12 cellular contexts compared by ENCODE assay signal in genomic region chr1:43360616-43361015, GRCh38. TPM values are rescaled to one million over a fixed set of nuclear protein-coding genes. Genes with fewer than 3 reads are reported as not detected.
A peak's percentile ranks its signal among the peaks of the same experiment; 100 is the strongest.
DNase-seq lines count a peak whose midpoint lies in the region; ATAC-seq, FAIRE-seq and TF ChIP-seq lines count a peak whose summit lies in the region.
"Had no signal": no experiment of that assay in that cellular context is flagged by ENCODE, and none has a peak within 500 bp of the region (broad histone marks: within the 10 kb centered on the region; RNA-seq: fewer than 3 reads in every experiment).

No MANE protein-coding gene starts in this region.

- peaks cover 24% of the 10 kb centered on the region for H3K4me1 Mint-ChIP-seq in activated naive CD8-positive, alpha-beta T cell (ENCODE audit: low read depth)
- H3K4me1 Mint-ChIP-seq in mesothelial cell of epicardium = peaks cover 35% of the 10 kb centered on the region

- no peaks in the 10 kb centered on the region for H3K27me3 Mint-ChIP-seq in activated naive CD8-positive, alpha-beta T cell
- no peaks in the 10 kb centered on the region for H3K27me3 Mint-ChIP-seq in mesothelial cell of epicardium (ENCODE audit: low read depth)

- no peak for TF ChIP-seq POLR2A in GM12891 (IDR thresholded peaks at IDR 0.05; ENCODE audit: low read depth, low read length)

- H3K27me3 ChIP-seq in HUES48 (ENCODE audit: control insufficient read depth, insufficient read depth, low read length) = no peaks in the 10 kb centered on the region
- H3K27me3 ChIP-seq: heart left ventricle, uterus had no signal

- TF ChIP-seq CTCF in C4-2B (conservative IDR thresholded peaks at IDR 0.05) (no peak), mesothelial cell of epicardium (IDR thresholded peaks at IDR 0.05; ENCODE audit: unreplicated experiment) (no peak)

- ATAC-seq in HG03045 (IDR thresholded peaks at IDR 0.05; ENCODE audit: unreplicated experiment) = no peak
- ATAC-seq: heart left ventricle had no signal

- peak overlapping the region; percentile 35 for H3K4me3 Mint-ChIP-seq in activated naive CD8-positive, alpha-beta T cell
- H3K4me3 Mint-ChIP-seq in mesothelial cell of epicardium = peak overlapping the region; percentile 42

- no peak overlapping the region for H3K9ac ChIP-seq in HUES48 (ENCODE audit: low read depth, low read length)

- H3K27ac ChIP-seq in C4-2B (peak overlapping the region; percentile 91), HUES48 (ENCODE audit: low read depth, low read length) (no peak overlapping the region)
- H3K27ac ChIP-seq: heart left ventricle, uterus had no signal

- no peak for FAIRE-seq in GM12891 (lab: Jason Lieb, UNC)

- no peak overlapping the region for H3K27ac Mint-ChIP-seq in activated naive CD8-positive, alpha-beta T cell
- no peak overlapping the region for H3K27ac Mint-ChIP-seq in mesothelial cell of epicardium

- no peaks in the 10 kb centered on the region for H3K9me3 Mint-ChIP-seq in activated naive CD8-positive, alpha-beta T cell (ENCODE audit: low read depth)
- H3K9me3 Mint-ChIP-seq in mesothelial cell of epicardium = no peaks in the 10 kb centered on the region

- peaks cover 16% of the 10 kb centered on the region for H3K4me1 ChIP-seq in HUES48 (ENCODE audit: control insufficient read depth, insufficient read depth, low read length)

- H3K36me3 ChIP-seq in HUES48 (ENCODE audit: control insufficient read depth, insufficient read depth, low read length) = peaks cover 61% of the 10 kb centered on the region
- H3K36me3 ChIP-seq: uterus had no signal

- peak overlapping the region; percentile 94 for H3K4me3 ChIP-seq in HUES48 (ENCODE audit: low read depth, low read length)
- H3K4me3 ChIP-seq: uterus had no signal

- no peak for DNase-seq in mesothelial cell of epicardium (ENCODE audit: low spot score in 2 of 2, unreplicated experiment in 2 of 2)
- no peak for DNase-seq in NCI-H2107 treated with DMSO at 0.1 percent for 48 hours (lab: John Stamatoyannopoulos, UW; ENCODE audit: unreplicated experiment)
- no peak for DNase-seq in GDM1 (lab: John Stamatoyannopoulos, UW)
- DNase-seq in GM12891 (ENCODE audit: insufficient read length, low spot score) = no peak
- DNase-seq: activated CD4-positive, alpha-beta T cell treated with anti-CD3 and anti-CD28 coated beads, Interleukin-2, amount 50 U/mL, for 1 hour; heart left ventricle; uterus had no signal

- peaks cover 7% of the 10 kb centered on the region for H3K36me3 Mint-ChIP-seq in activated naive CD8-positive, alpha-beta T cell
- H3K36me3 Mint-ChIP-seq in mesothelial cell of epicardium = peaks cover 22% of the 10 kb centered on the region

- no peaks in the 10 kb centered on the region for H3K9me3 ChIP-seq in HUES48 (ENCODE audit: control insufficient read depth, insufficient read depth, low read length)
- H3K9me3 ChIP-seq: heart left ventricle, uterus had no signal

TF ChIP-seq in GM12891, 5 proteins besides CTCF, POLR2A, EP300 and RAD21:
- TF ChIP-seq POU2F2 (IDR thresholded peaks at IDR 0.05; ENCODE audit: low read depth, low read length) = no peak
- no peak for TF ChIP-seq PAX5 (IDR thresholded peaks at IDR 0.05; ENCODE audit: insufficient read depth, low read length, severe bottlenecking)
- no peak for TF ChIP-seq POLR2AphosphoS5 (IDR thresholded peaks at IDR 0.05; ENCODE audit: low read depth, low read length)
- TF ChIP-seq SPI1 (IDR thresholded peaks at IDR 0.05; ENCODE audit: low read depth, low read length) = no peak
- TF ChIP-seq TAF1 (IDR thresholded peaks at IDR 0.05; ENCODE audit: low read depth, low read length) = no peak

RNA-seq across cellular contexts. Expression of gene CDC20, which starts 1.8 kb away (rescaled TPM):
- 32.0 to 33.4 TPM (median 32.4 TPM) in 3 replicates for total RNA-seq in mesothelial cell of epicardium
- polyA plus RNA-seq in GM12891 (2012; ENCODE audit: low read depth, missing spikeins) = 64.3 TPM

RNA-seq across cellular contexts. Expression of gene ELOVL1, which starts 7.2 kb away (rescaled TPM):
- 40.3 to 42.4 TPM (median 41.4 TPM) in 3 replicates for total RNA-seq in mesothelial cell of epicardium
- polyA plus RNA-seq in GM12891 (2012; ENCODE audit: low read depth, missing spikeins) = 63.5 TPM

RNA-seq across cellular contexts. Expression of gene MPL, which starts 23.0 kb away (rescaled TPM):
- total RNA-seq in mesothelial cell of epicardium = 0.50 to 0.53 TPM in 2 of 3 replicates, not detected in the other
- polyA plus RNA-seq in GM12891 (2012; ENCODE audit: low read depth, missing spikeins) = not detected
- polyA plus RNA-seq: neural cell had no signal

RNA-seq across cellular contexts. Expression of gene MED8, which starts 29.0 kb away (rescaled TPM):
- 29.8 to 32.4 TPM (median 30.4 TPM) in 3 replicates for total RNA-seq in mesothelial cell of epicardium
- 38.3 TPM for polyA plus RNA-seq in GM12891 (2012; ENCODE audit: low read depth, missing spikeins)

RNA-seq across cellular contexts. Expression of gene SZT2, which starts 29.1 kb away (rescaled TPM):
- total RNA-seq in mesothelial cell of epicardium = 80.1 to 97.4 TPM (median 83.7 TPM) in 3 replicates
- 11.0 TPM for polyA plus RNA-seq in GM12891 (2012; ENCODE audit: low read depth, missing spikeins)
